Comparison of ENCODE assay signal across 15 cellular contexts in the genomic region with DNA sequence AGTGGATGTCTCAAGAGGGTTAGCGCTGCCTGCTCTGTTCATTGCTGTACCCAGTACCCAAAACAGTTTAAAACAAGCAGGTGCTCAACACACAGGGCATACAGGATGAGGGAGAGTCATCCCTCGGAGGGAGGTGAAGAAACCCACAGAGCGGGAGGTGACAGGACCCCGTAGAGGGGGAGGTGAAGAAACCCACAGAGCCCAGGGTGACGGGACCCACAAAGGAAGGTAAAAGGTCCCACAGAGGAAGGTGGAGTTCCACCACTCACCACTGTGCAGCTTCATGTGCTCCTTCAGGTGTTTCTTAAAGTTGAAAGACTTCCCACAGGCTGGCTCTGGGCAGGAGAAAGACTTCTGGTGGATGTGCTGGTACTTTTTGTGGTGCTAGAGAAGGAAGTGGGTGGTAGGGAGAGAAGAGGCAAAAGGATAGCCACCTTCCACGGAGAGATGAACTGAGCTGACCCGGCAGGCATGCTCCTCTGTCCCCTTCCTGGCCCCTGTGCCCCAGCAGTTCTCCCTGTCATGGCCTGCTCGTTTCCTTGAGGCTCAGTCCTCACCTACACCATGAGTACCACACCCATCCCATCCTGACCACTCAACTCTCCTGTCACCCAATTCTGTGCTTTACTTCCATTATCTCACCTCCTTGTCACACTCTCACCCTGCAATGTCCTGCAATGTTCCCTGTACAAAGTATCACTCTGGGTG. TPM values are rescaled to one million over a fixed set of nuclear protein-coding genes. Genes with fewer than 3 reads are reported as not detected.
DNase-seq lines count a peak whose midpoint lies in the region; ATAC-seq, FAIRE-seq and TF ChIP-seq lines count a peak whose summit lies in the region.
"Had no signal": no experiment of that assay in that cellular context is flagged by ENCODE, and none has a peak within 500 bp of the region (broad histone marks: within the 10 kb centered on the region; RNA-seq: fewer than 3 reads in every experiment).

No MANE protein-coding gene starts in this region.

- CTCF ChIA-PET in CD4-positive, alpha-beta T cell (lab: Charles Lee) = no interaction called here
- CTCF ChIA-PET in activated naive CD4-positive, alpha-beta T cell treated with anti-CD3 and anti-CD28 coated beads, Interleukin-2, amount 10 ng/mL, durations not matched to agents 7 days and 5 days (lab: Charles Lee) = no interaction called here

- H3K18ac ChIP-seq in mesenchymal stem cell (ENCODE audit: low read depth in 1 of 2, low read length in 2 of 2) = no peak overlapping the region

- H3K27me3 Mint-ChIP-seq in CD4-positive, alpha-beta T cell = no peaks in the 10 kb centered on the region
- H3K27me3 Mint-ChIP-seq in activated naive CD4-positive, alpha-beta T cell treated with anti-CD3 and anti-CD28 coated beads, Interleukin-2, amount 10 ng/mL, durations not matched to agents 7 days and 5 days = no peaks in the 10 kb centered on the region

- peaks cover 16% of the 10 kb centered on the region for H3K79me2 ChIP-seq in osteoblast (ENCODE audit: insufficient read depth, low read length)

- no peak for FAIRE-seq in GM12891 (lab: Jason Lieb, UNC)
- FAIRE-seq: urothelium cell line had no signal

- H3K14ac ChIP-seq in mesenchymal stem cell (ENCODE audit: low read length in 2 of 2) = peak overlapping the region in 1 of 2 experiments; percentile 16

- H3K27me3 ChIP-seq in CD4-positive, alpha-beta T cell (ENCODE audit: control insufficient read depth, insufficient read depth, low read length) = no peaks in the 10 kb centered on the region
- H3K27me3 ChIP-seq in osteoblast (ENCODE audit: insufficient read depth, low read length) (no peaks in the 10 kb centered on the region), gastroesophageal sphincter (no peaks in the 10 kb centered on the region), mesenchymal stem cell (ENCODE audit: control insufficient read depth in 1 of 2, insufficient read depth in 1 of 2, low read length in 2 of 2) (no peaks in the 10 kb centered on the region)

- H2AK5ac ChIP-seq in mesenchymal stem cell (ENCODE audit: low read length, severe bottlenecking) = no peak overlapping the region

- H4K8ac ChIP-seq in mesenchymal stem cell (ENCODE audit: low read length) = no peak overlapping the region

- no peak overlapping the region for H3K4me2 ChIP-seq in osteoblast (ENCODE audit: insufficient read depth, low read length)
- no peak overlapping the region for H3K4me2 ChIP-seq in mesenchymal stem cell (ENCODE audit: low read length, poor library complexity, severe bottlenecking)

- H3K79me1 ChIP-seq in mesenchymal stem cell (replicated peaks; ENCODE audit: low read length, poor library complexity, severe bottlenecking) = peaks cover 52% of the 10 kb centered on the region

- H4K91ac ChIP-seq in mesenchymal stem cell (ENCODE audit: low read length) = no peak overlapping the region

- peaks cover 40% of the 10 kb centered on the region for H3K36me3 ChIP-seq in osteoblast (ENCODE audit: insufficient read depth, low read length)
- peaks cover 0 to 57% of the 10 kb centered on the region in 2 donors for H3K36me3 ChIP-seq in gastroesophageal sphincter
- peaks cover 58 to 61% of the 10 kb centered on the region in 2 experiments for H3K36me3 ChIP-seq in mesenchymal stem cell (ENCODE audit: control insufficient read depth in 1 of 2, insufficient read depth in 2 of 2, low read depth in 1 of 2, low read length in 2 of 2)

- no peak for DNase-seq in CD4-positive, alpha-beta T cell
- no peak for DNase-seq in GM12891 (ENCODE audit: insufficient read length, low spot score)
- DNase-seq in activated naive CD4-positive, alpha-beta T cell treated with anti-CD3 and anti-CD28 coated beads, Interleukin-2, amount 10 ng/mL, durations not matched to agents 7 days and 5 days = peak; percentile 32
- peak; percentile 52 for DNase-seq in osteoblast (ENCODE audit: insufficient read length, low spot score, missing footprints)
- DNase-seq in NCI-H748 treated with DMSO at 0.1 percent for 48 hours (lab: John Stamatoyannopoulos, UW) = no peak
- no peak for DNase-seq in mesenchymal stem cell
- DNase-seq: AML-193; central memory CD4-positive, alpha-beta T cell; DND-41; H7; NCI-H1048; nephron progenitor cell had no signal

- H3K4me1 Mint-ChIP-seq in CD4-positive, alpha-beta T cell (ENCODE audit: low read depth) = peaks cover 35% of the 10 kb centered on the region
- H3K4me1 Mint-ChIP-seq in activated naive CD4-positive, alpha-beta T cell treated with anti-CD3 and anti-CD28 coated beads, Interleukin-2, amount 10 ng/mL, durations not matched to agents 7 days and 5 days = peaks cover 22% of the 10 kb centered on the region

- ATAC-seq in CD4-positive, alpha-beta T cell (ENCODE audit: poor library complexity) = peak; percentile 38
- no peak for ATAC-seq in HG03439 (IDR thresholded peaks at IDR 0.05; ENCODE audit: unreplicated experiment)
- no peak for ATAC-seq in gastroesophageal sphincter

- H3K9me3 Mint-ChIP-seq in CD4-positive, alpha-beta T cell = no peaks in the 10 kb centered on the region
- H3K9me3 Mint-ChIP-seq in activated naive CD4-positive, alpha-beta T cell treated with anti-CD3 and anti-CD28 coated beads, Interleukin-2, amount 10 ng/mL, durations not matched to agents 7 days and 5 days = no peaks in the 10 kb centered on the region
- H3K9me3 Mint-ChIP-seq: nephron progenitor cell had no signal

- no peak overlapping the region for H2BK5ac ChIP-seq in mesenchymal stem cell (ENCODE audit: low read depth, low read length, poor library complexity, severe bottlenecking)

- H3K4ac ChIP-seq in mesenchymal stem cell (ENCODE audit: low read depth in 1 of 2, low read length in 2 of 2) = no peak overlapping the region

- no peak overlapping the region for H2BK15ac ChIP-seq in mesenchymal stem cell (ENCODE audit: low read depth, poor library complexity, severe bottlenecking)

- TF ChIP-seq EP300 in gastroesophageal sphincter (IDR thresholded peaks at IDR 0.05) = no peak

- H3K4me3 ChIP-seq in osteoblast (ENCODE audit: insufficient read depth, low read length) (no peak overlapping the region), gastroesophageal sphincter (no peak overlapping the region), mesenchymal stem cell (ENCODE audit: insufficient read depth in 1 of 2, low read depth in 1 of 2, low read length in 2 of 2) (no peak overlapping the region)

- 63 to 90% methylated on average over 1 to 5 of the region's 8 CpGs for WGBS in gastroesophageal sphincter (ENCODE audit: low coverage in 1 of 2), 2 donors
- 85% methylated on average over 8 of the region's 8 CpGs for WGBS in mesenchymal stem cell

- H2AFZ ChIP-seq in osteoblast (ENCODE audit: low read length) (no peak overlapping the region), mesenchymal stem cell (ENCODE audit: low read depth, low read length) (no peak overlapping the region)

- no peak overlapping the region for H3K9ac ChIP-seq in mesenchymal stem cell (ENCODE audit: low read length)

- peaks cover 30% of the 10 kb centered on the region for H3K36me3 Mint-ChIP-seq in CD4-positive, alpha-beta T cell (ENCODE audit: low read depth)
- H3K36me3 Mint-ChIP-seq in activated naive CD4-positive, alpha-beta T cell treated with anti-CD3 and anti-CD28 coated beads, Interleukin-2, amount 10 ng/mL, durations not matched to agents 7 days and 5 days = peaks cover 19% of the 10 kb centered on the region

- H2BK120ac ChIP-seq in mesenchymal stem cell (ENCODE audit: low read depth, low read length) = no peak overlapping the region

- H3K9me3 ChIP-seq in CD4-positive, alpha-beta T cell (ENCODE audit: control insufficient read depth, low read length) = no peaks in the 10 kb centered on the region
- no peaks in the 10 kb centered on the region for H3K9me3 ChIP-seq in osteoblast (ENCODE audit: low read depth, low read length)
- H3K9me3 ChIP-seq in gastroesophageal sphincter = no peaks in the 10 kb centered on the region
- H3K9me3 ChIP-seq in mesenchymal stem cell (ENCODE audit: control insufficient read depth, low read length) = no peaks in the 10 kb centered on the region

- H3K4me1 ChIP-seq in osteoblast (ENCODE audit: insufficient read depth, low read length) (peaks cover 15% of the 10 kb centered on the region), gastroesophageal sphincter (peaks cover 0 to 37% (median 14%) of the 10 kb centered on the region in 3 donors), mesenchymal stem cell (ENCODE audit: control insufficient read depth, insufficient read depth, low read depth, low read length) (peaks cover 16% of the 10 kb centered on the region)

- no peak for TF ChIP-seq CTCF in CD4-positive, alpha-beta T cell (IDR thresholded peaks at IDR 0.05)
- TF ChIP-seq CTCF in osteoblast (IDR thresholded peaks at IDR 0.05; ENCODE audit: extremely low read depth, low read depth, low read length) = no peak
- TF ChIP-seq CTCF in gastroesophageal sphincter (IDR thresholded peaks at IDR 0.05) = no peak

- intact Hi-C loops in CD4-positive, alpha-beta T cell (cut with DNase I, micrococcal nuclease) = no loop called here

- H4K20me1 ChIP-seq in osteoblast (ENCODE audit: insufficient read depth, low read length) = no peaks in the 10 kb centered on the region

- H3K4me3 Mint-ChIP-seq in CD4-positive, alpha-beta T cell = no peak overlapping the region
- no peak overlapping the region for H3K4me3 Mint-ChIP-seq in activated naive CD4-positive, alpha-beta T cell treated with anti-CD3 and anti-CD28 coated beads, Interleukin-2, amount 10 ng/mL, durations not matched to agents 7 days and 5 days
- H3K4me3 Mint-ChIP-seq: nephron progenitor cell had no signal

- peak overlapping the region; percentile 6 for H3K27ac ChIP-seq in CD4-positive, alpha-beta T cell (ENCODE audit: low read depth, low read length)
- H3K27ac ChIP-seq in osteoblast (ENCODE audit: low read depth, low read length) (no peak overlapping the region), gastroesophageal sphincter (no peak overlapping the region), mesenchymal stem cell (ENCODE audit: low read length, poor library complexity, severe bottlenecking) (no peak overlapping the region)

- no peak overlapping the region for H2BK12ac ChIP-seq in mesenchymal stem cell (ENCODE audit: low read length in 2 of 2)

- H3K27ac Mint-ChIP-seq in CD4-positive, alpha-beta T cell = no peak overlapping the region
- no peak overlapping the region for H3K27ac Mint-ChIP-seq in activated naive CD4-positive, alpha-beta T cell treated with anti-CD3 and anti-CD28 coated beads, Interleukin-2, amount 10 ng/mL, durations not matched to agents 7 days and 5 days
- H3K27ac Mint-ChIP-seq: nephron progenitor cell had no signal

- TF ChIP-seq POLR2A in GM12891 (IDR thresholded peaks at IDR 0.05; ENCODE audit: low read depth, low read length) (0 out of 2 replicates have a peak, but pooled peaks have one; percentile 20), gastroesophageal sphincter (IDR thresholded peaks at IDR 0.05) (no peak)

- POLR2A ChIA-PET in CD4-positive, alpha-beta T cell (lab: Charles Lee) = no interaction called here

- H3K23ac ChIP-seq in mesenchymal stem cell (ENCODE audit: low read length in 2 of 2) = no peak overlapping the region

RNA-seq across cellular contexts. Expression of a gene that starts 5.1 kb away (rescaled TPM):
- total RNA-seq in CD4-positive, alpha-beta T cell = 10 to 100 TPM; 23.3 to 27.3 TPM
- polyA plus RNA-seq in GM12891 (2012; ENCODE audit: low read depth, missing spikeins) = 31.6 TPM
- total RNA-seq in osteoblast (9.1 and 12.3 TPM in 2 replicates), gastroesophageal sphincter (10 to 100 TPM; 22.1 to 69.6 (median 28.4) TPM)
- polyA plus RNA-seq in mesenchymal stem cell (2013, experiment 1 of 2) = 10.4 TPM
- 10.5 TPM for polyA plus RNA-seq in mesenchymal stem cell (2013, experiment 2 of 2)

RNA-seq across cellular contexts. Expression of a gene that starts 15.8 kb away (rescaled TPM):
- 10 to 100 TPM; 35.9 to 38.4 TPM for total RNA-seq in CD4-positive, alpha-beta T cell
- polyA plus RNA-seq in GM12891 (2012; ENCODE audit: low read depth, missing spikeins) = 24.7 TPM
- total RNA-seq in osteoblast = 15.2 and 15.3 TPM in 2 replicates
- total RNA-seq in gastroesophageal sphincter = 10 to 100 TPM; 22.1 to 44.2 (median 34.3) TPM
- 14.5 TPM for polyA plus RNA-seq in mesenchymal stem cell (2013, experiment 1 of 2)
- 14.8 TPM for polyA plus RNA-seq in mesenchymal stem cell (2013, experiment 2 of 2)

RNA-seq across cellular contexts. Expression of a gene that starts 28.1 kb away (rescaled TPM):
- total RNA-seq in CD4-positive, alpha-beta T cell = 10 to 100 TPM; 21.7 to 25.2 TPM
- 6.1 TPM for polyA plus RNA-seq in GM12891 (2012; ENCODE audit: low read depth, missing spikeins)
- total RNA-seq in osteoblast = 23.6 and 25.3 TPM in 2 replicates
- total RNA-seq in gastroesophageal sphincter = 10 to 100 TPM; 21.9 to 38.7 (median 28.4) TPM
- 9.3 TPM for polyA plus RNA-seq in mesenchymal stem cell (2013, experiment 1 of 2)
- 9.7 TPM for polyA plus RNA-seq in mesenchymal stem cell (2013, experiment 2 of 2)

RNA-seq across cellular contexts. Expression of a gene that starts 52.2 kb away (rescaled TPM):
- under 1 TPM; 0.78 to 0.85 TPM for total RNA-seq in CD4-positive, alpha-beta T cell
- polyA plus RNA-seq in GM12891 (2012; ENCODE audit: low read depth, missing spikeins) = 1.4 TPM
- total RNA-seq in osteoblast (4.3 and 4.7 TPM in 2 replicates), gastroesophageal sphincter (1 to 10 TPM; 3.6 to 5.9 (median 4.7) TPM)
- polyA plus RNA-seq in mesenchymal stem cell (2013, experiment 1 of 2) = 1.7 TPM
- 1.8 TPM for polyA plus RNA-seq in mesenchymal stem cell (2013, experiment 2 of 2)

Comparison
In these comparisons a context has a peak if more than half of its experiments do, and no peak if none do; other contexts are left out.
1. DNase-seq: peak in activated naive CD4-positive, alpha-beta T cell treated with anti-CD3 and anti-CD28 coated beads, Interleukin-2, amount 10 ng/mL, durations not matched to agents 7 days and 5 days (single experiment) and osteoblast (single experiment); none in CD4-positive, alpha-beta T cell (0 of 10), GM12891 (single experiment), NCI-H748 treated with DMSO at 0.1 percent for 48 hours (single experiment) and mesenchymal stem cell (single experiment).